Comparison of ENCODE assay signal across 9 cellular contexts in genomic region chr11:64859542-64860414, GRCh38. TPM values are rescaled to one million over a fixed set of nuclear protein-coding genes. Genes with fewer than 3 reads are reported as not detected.
DNase-seq lines count a peak whose midpoint lies in the region; ATAC-seq and TF ChIP-seq lines count a peak whose summit lies in the region.
"Had no signal": no experiment of that assay in that cellular context is flagged by ENCODE, and none has a peak within 500 bp of the region (broad histone marks: within the 10 kb centered on the region; RNA-seq: fewer than 3 reads in every experiment).

No MANE protein-coding gene starts in this region.

- intact Hi-C loops in Panc1 (cut with micrococcal nuclease; ENCODE audit: unreplicated experiment) (no loop called here), tibial artery (cut with DNase I; ENCODE audit: low total_unique reads) (no loop called here)

- no peak for TF ChIP-seq CTCF in Panc1 (IDR thresholded peaks at IDR 0.05)
- no peak for TF ChIP-seq CTCF in tibial artery (IDR thresholded peaks at IDR 0.05)

- in situ Hi-C loops in Panc1 (cut with HindIII; ENCODE audit: low pct_unique_long_range_greater_than_20kb, low sequenced_read_pairs) = no loop called here

- H3K27me3 ChIP-seq in Panc1 (ENCODE audit: control insufficient read depth, insufficient read depth, low read length) (no peaks in the 10 kb centered on the region), tibial artery (no peaks in the 10 kb centered on the region)

- H3K27ac ChIP-seq in Panc1 (ENCODE audit: low read length) (peak overlapping the region; percentile 4), tibial artery (peak overlapping the region; percentile 82 to 97)
- H3K27ac ChIP-seq: 22Rv1 had no signal

- H3K9me3 ChIP-seq in Panc1 (ENCODE audit: control insufficient read depth, insufficient read depth, low read depth, low read length) (no peaks in the 10 kb centered on the region), tibial artery (no peaks in the 10 kb centered on the region)

- POLR2A ChIA-PET in Panc1 (lab: Charles Lee) = no interaction called here

- no peaks in the 10 kb centered on the region; the same call in 1 of the 2 replicates for H3K36me3 ChIP-seq in Panc1 (ENCODE audit: control insufficient read depth, insufficient read depth, low read length)
- H3K36me3 ChIP-seq in tibial artery = peaks cover 16 to 31% (median 22%) of the 10 kb centered on the region in 3 donors

- H3K4me3 ChIP-seq in Panc1 (ENCODE audit: low read depth in 2 of 2, low read length in 2 of 2) (no peak overlapping the region), tibial artery (no peak overlapping the region)

- ATAC-seq in HG02884 (IDR thresholded peaks at IDR 0.05; ENCODE audit: unreplicated experiment) (peak; percentile 72), Panc1 (no peak)

- CTCF ChIA-PET in Panc1 (lab: Charles Lee) = interaction anchor here (1.5 to 2.0 kb wide), 2 partner anchors 13 to 18 kb away, joined by 3 to 5 read pairs; no protein-coding TSS in a partner anchor

- BruUV-seq in Panc1 (replicated peaks; lab: Mats Ljungman, UMichigan) = no TSS peak

- H3K4me1 ChIP-seq in Panc1 (ENCODE audit: control insufficient read depth, insufficient read depth, low read length) (peaks cover 64% of the 10 kb centered on the region), tibial artery (peaks cover 6 to 97% (median 85%) of the 10 kb centered on the region in 4 donors)

- DNase-seq in NK-92 treated with Interleukin-12 subunit alpha and Interleukin-12 subunit beta, amount 100 ng/mL, for 24 hours (lab: John Stamatoyannopoulos, UW) = peak; percentile 50
- DNase-seq in NK-92 (lab: John Stamatoyannopoulos, UW; ENCODE audit: unreplicated experiment) (no peak), Panc1 (ENCODE audit: low read depth, low spot score) (no peak), tibial artery (no peak), NCI-H187 (lab: John Stamatoyannopoulos, UW) (no peak), DMS 273 (lab: John Stamatoyannopoulos, UW; ENCODE audit: unreplicated experiment) (no peak)
- peak; percentile 39 for DNase-seq in effector CD4-positive, alpha-beta T cell

RNA-seq across cellular contexts. Expression of gene CDC42BPG, which starts 15.3 kb away (rescaled TPM):
- 4.1 TPM for total RNA-seq in Panc1 (2021; ENCODE audit: unreplicated experiment)
- polyA plus RNA-seq in Panc1 (2012; ENCODE audit: insufficient read length) = 3.1 TPM

RNA-seq across cellular contexts. Expression of gene EHD1, which starts 18.6 kb away (rescaled TPM):
- 186 TPM for total RNA-seq in Panc1 (2021; ENCODE audit: unreplicated experiment)
- polyA plus RNA-seq in Panc1 (2012; ENCODE audit: insufficient read length) = 280 TPM

RNA-seq across cellular contexts. Expression of gene MEN1, which starts 49.4 kb away (rescaled TPM):
- 54.5 TPM for total RNA-seq in Panc1 (2021; ENCODE audit: unreplicated experiment)
- polyA plus RNA-seq in Panc1 (2012; ENCODE audit: insufficient read length) = 84.8 TPM

RNA-seq across cellular contexts. Expression of gene MAP4K2, which starts 56.8 kb away (rescaled TPM):
- 46.4 TPM for total RNA-seq in Panc1 (2021; ENCODE audit: unreplicated experiment)
- polyA plus RNA-seq in Panc1 (2012; ENCODE audit: insufficient read length) = 57.8 TPM

RNA-seq across cellular contexts. Expression of gene ATG2A, which starts 57.2 kb away (rescaled TPM):
- total RNA-seq in Panc1 (2021; ENCODE audit: unreplicated experiment) = 28.8 TPM
- 32.7 TPM for polyA plus RNA-seq in Panc1 (2012; ENCODE audit: insufficient read length)

Comparison
In these comparisons a context has a peak if more than half of its experiments do, and no peak if none do; other contexts are left out.
1. DNase-seq: peak in NK-92 treated with Interleukin-12 subunit alpha and Interleukin-12 subunit beta, amount 100 ng/mL, for 24 hours (single experiment) and effector CD4-positive, alpha-beta T cell (single experiment); none in NK-92 (single experiment), Panc1 (single experiment), tibial artery (0 of 2), NCI-H187 (0 of 2) and DMS 273 (single experiment).